In the genomic region with DNA sequence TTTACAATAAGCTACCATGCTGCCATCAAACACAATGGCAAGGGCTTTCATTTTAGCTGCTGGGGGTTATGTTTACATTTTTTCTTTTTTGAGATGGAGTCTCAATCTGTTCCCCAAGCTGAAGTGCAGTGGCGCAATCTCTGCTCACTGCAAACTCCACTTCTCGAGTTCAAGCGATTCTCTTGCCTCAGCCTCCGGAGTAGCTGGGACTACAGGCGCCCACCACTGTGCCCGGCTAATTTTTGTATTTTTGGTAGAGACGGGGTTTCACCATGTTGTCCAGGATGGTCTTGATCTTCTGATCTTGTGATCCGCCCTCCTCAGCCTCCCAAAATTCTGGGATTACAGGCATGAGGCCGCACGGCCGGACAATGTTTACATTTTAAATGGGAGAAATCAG, we compare ENCODE assay signal across 8 cellular contexts. TPM values are rescaled to one million over a fixed set of nuclear protein-coding genes. Genes with fewer than 3 reads are reported as not detected.
DNase-seq lines count a peak whose midpoint lies in the region; ATAC-seq and TF ChIP-seq lines count a peak whose summit lies in the region.
"Not testable (repeated sequence)": the region's sequence is repeated elsewhere in the genome, so short reads cannot be mapped to it uniquely, and the experiment has no call there.

No MANE protein-coding gene starts in this region.

- not testable (repeated sequence) for H3K4me1 ChIP-seq in BE2C
- peaks cover 27 to 34% of the 10 kb centered on the region in 2 donors for H3K4me1 ChIP-seq in duodenal mucosa (ENCODE audit: control insufficient read depth in 1 of 2, insufficient read depth in 2 of 2, low read length in 2 of 2)

- H3K4me3 ChIP-seq in BE2C (ENCODE audit: low read depth, low read length) (peak overlapping the region; percentile 97), HL-60 (replicated peaks; ENCODE audit: insufficient read depth, low read length) (peak overlapping the region; percentile 85), SK-N-MC (peak overlapping the region; percentile 86), duodenal mucosa (ENCODE audit: low read depth in 1 of 2, low read length in 2 of 2) (peak overlapping the region; percentile 85 to 97), iPS-11a (ENCODE audit: low read depth, low read length) (peak overlapping the region; percentile 93)

- peaks cover 14% of the 10 kb centered on the region for H3K4me1 Mint-ChIP-seq in nephron
- peaks cover 77% of the 10 kb centered on the region for H3K4me1 Mint-ChIP-seq in stimulated activated memory B cell treated with anti-CD40 and anti-IgM and Interleukin-4, amounts not matched to agents 10 μg/mL and 1 μg/mL and 100 μg/mL, for 72 hours

- H3K4me3 Mint-ChIP-seq in nephron, result peak overlapping the region; percentile 98 to 99 (median 99)
- peak overlapping the region; percentile 98 for H3K4me3 Mint-ChIP-seq in stimulated activated memory B cell treated with anti-CD40 and anti-IgM and Interleukin-4, amounts not matched to agents 10 μg/mL and 1 μg/mL and 100 μg/mL, for 72 hours

- not testable (repeated sequence) for H3K27me3 ChIP-seq in BE2C; HL-60 (ENCODE audit: insufficient read depth, poor library complexity, severe bottlenecking); duodenal mucosa (ENCODE audit: control insufficient read depth in 1 of 2, insufficient read depth in 2 of 2, low read length in 2 of 2)

- H3K36me3 ChIP-seq in BE2C (peaks cover 52% of the 10 kb centered on the region), SK-N-MC (ENCODE audit: insufficient read depth, low read length) (peaks cover 50% of the 10 kb centered on the region), duodenal mucosa (ENCODE audit: control insufficient read depth in 1 of 2, insufficient read depth in 2 of 2, low read length in 2 of 2) (peaks cover 38 to 51% of the 10 kb centered on the region in 2 donors)

- not testable (repeated sequence) for H3K9me3 Mint-ChIP-seq in nephron; stimulated activated memory B cell treated with anti-CD40 and anti-IgM and Interleukin-4, amounts not matched to agents 10 μg/mL and 1 μg/mL and 100 μg/mL, for 72 hours

- not testable (repeated sequence) for H3K9me3 ChIP-seq in BE2C; SK-N-MC (ENCODE audit: low read depth, low read length); duodenal mucosa (ENCODE audit: control insufficient read depth in 1 of 2, low read length in 2 of 2)

- H3K27me3 Mint-ChIP-seq in nephron (ENCODE audit: low read depth); stimulated activated memory B cell treated with anti-CD40 and anti-IgM and Interleukin-4, amounts not matched to agents 10 μg/mL and 1 μg/mL and 100 μg/mL, for 72 hours: not testable (repeated sequence)

- H3K9ac ChIP-seq in SK-N-MC (ENCODE audit: insufficient read length) (peak overlapping the region; percentile 87), duodenal mucosa (ENCODE audit: low read depth in 1 of 2, low read length in 2 of 2) (peak overlapping the region; percentile 79 to 81)

- not testable (repeated sequence) for ATAC-seq in stimulated activated memory B cell treated with anti-CD40 and anti-IgM and Interleukin-4, amounts not matched to agents 10 μg/mL and 1 μg/mL and 100 μg/mL, for 72 hours

- peak overlapping the region in 2 of 3 experiments; percentile 62 to 93 for H3K27ac Mint-ChIP-seq in nephron
- peak overlapping the region; percentile 94 for H3K27ac Mint-ChIP-seq in stimulated activated memory B cell treated with anti-CD40 and anti-IgM and Interleukin-4, amounts not matched to agents 10 μg/mL and 1 μg/mL and 100 μg/mL, for 72 hours

- peaks cover 44% of the 10 kb centered on the region for H3K36me3 Mint-ChIP-seq in nephron (ENCODE audit: low read depth)
- peaks cover 73% of the 10 kb centered on the region for H3K36me3 Mint-ChIP-seq in stimulated activated memory B cell treated with anti-CD40 and anti-IgM and Interleukin-4, amounts not matched to agents 10 μg/mL and 1 μg/mL and 100 μg/mL, for 72 hours

- TF ChIP-seq CTCF in BE2C (IDR thresholded peaks at IDR 0.05; ENCODE audit: low read depth, low read length); HL-60 (IDR thresholded peaks at IDR 0.05; ENCODE audit: insufficient read depth, low read length); nephron (IDR thresholded peaks at IDR 0.05; ENCODE audit: unreplicated experiment in 3 of 3): not testable (repeated sequence)

- DNase-seq in BE2C (peak; percentile 0), HL-60 (ENCODE audit: low read depth in 1 of 2, low spot score in 1 of 2) (peak in 1 of 2 experiments; percentile 61)
- DNase-seq in SK-N-MC (ENCODE audit: low read depth, low spot score), result not testable (repeated sequence)
- peak; percentile 2 for DNase-seq in activated naive CD4-positive, alpha-beta T cell treated with anti-CD3 and anti-CD28 coated beads, Interleukin-2, amount 50 U/mL, for 16 hours

- H3K27ac ChIP-seq in HL-60 (replicated peaks), result peak overlapping the region; percentile 96
- H3K27ac ChIP-seq in SK-N-MC, result not testable (repeated sequence)
- peak overlapping the region; percentile 5 for H3K27ac ChIP-seq in duodenal mucosa (ENCODE audit: low read depth, low read length)

RNA-seq across cellular contexts. Expression of a gene that starts 1.1 kb away (rescaled TPM):
- 107 TPM for polyA plus RNA-seq in BE2C (2012; ENCODE audit: insufficient read depth, insufficient read length, low read depth)

RNA-seq across cellular contexts. Expression of a gene that starts 13.0 kb away (rescaled TPM):
- 62.3 TPM for polyA plus RNA-seq in BE2C (2012; ENCODE audit: insufficient read depth, insufficient read length, low read depth)

RNA-seq across cellular contexts. Expression of a gene that starts 13.1 kb away (rescaled TPM):
- 1,628 TPM for polyA plus RNA-seq in BE2C (2012; ENCODE audit: insufficient read depth, insufficient read length, low read depth)

RNA-seq across cellular contexts. Expression of a gene that starts 21.4 kb away (rescaled TPM):
- polyA plus RNA-seq in BE2C (2012; ENCODE audit: insufficient read depth, insufficient read length, low read depth), result 109 TPM

RNA-seq across cellular contexts. Expression of a gene that starts 21.5 kb away (rescaled TPM):
- polyA plus RNA-seq in BE2C (2012; ENCODE audit: insufficient read depth, insufficient read length, low read depth), result 240 TPM
